ENCODE assay signal across 1 cellular context in the genomic region with DNA sequence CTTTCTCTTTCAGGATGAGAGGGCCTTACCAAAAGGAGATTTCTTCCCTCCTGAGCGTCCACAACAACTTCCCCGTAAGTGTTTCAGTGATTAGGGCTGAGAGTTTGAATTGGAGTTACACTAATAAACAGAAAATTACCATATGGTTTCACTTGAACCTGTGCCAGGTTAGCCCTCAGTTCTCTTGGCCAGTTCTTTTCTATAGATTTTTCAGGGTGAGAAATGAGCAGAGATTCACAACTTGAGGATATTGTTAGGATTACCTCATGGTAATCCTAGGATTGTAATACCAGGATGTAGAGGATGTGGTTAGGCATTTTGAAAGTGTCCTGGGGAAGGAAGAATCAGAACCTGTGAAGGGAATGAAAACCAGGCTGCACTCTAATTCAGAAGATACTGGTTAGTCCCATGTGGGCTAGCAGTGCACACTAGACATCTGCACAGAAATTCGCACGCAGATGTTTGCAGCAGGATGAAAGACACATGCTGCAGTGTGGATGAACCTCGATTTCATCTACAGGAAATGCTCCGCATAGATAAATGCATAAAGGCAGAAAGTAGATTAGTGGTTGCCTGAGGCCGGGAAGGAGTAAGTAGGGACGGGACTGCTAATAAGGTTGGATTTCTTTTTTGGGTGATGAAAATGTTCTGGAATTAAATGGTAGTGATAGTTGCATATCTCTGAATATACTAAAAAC.
TF ChIP-seq lines count a peak whose summit lies in the region.

No MANE protein-coding gene starts in this region.

TF ChIP-seq in WTC11, 78 proteins besides CTCF, POLR2A, EP300 and RAD21 (continued from another document):
- TF ChIP-seq, protein P1, sequence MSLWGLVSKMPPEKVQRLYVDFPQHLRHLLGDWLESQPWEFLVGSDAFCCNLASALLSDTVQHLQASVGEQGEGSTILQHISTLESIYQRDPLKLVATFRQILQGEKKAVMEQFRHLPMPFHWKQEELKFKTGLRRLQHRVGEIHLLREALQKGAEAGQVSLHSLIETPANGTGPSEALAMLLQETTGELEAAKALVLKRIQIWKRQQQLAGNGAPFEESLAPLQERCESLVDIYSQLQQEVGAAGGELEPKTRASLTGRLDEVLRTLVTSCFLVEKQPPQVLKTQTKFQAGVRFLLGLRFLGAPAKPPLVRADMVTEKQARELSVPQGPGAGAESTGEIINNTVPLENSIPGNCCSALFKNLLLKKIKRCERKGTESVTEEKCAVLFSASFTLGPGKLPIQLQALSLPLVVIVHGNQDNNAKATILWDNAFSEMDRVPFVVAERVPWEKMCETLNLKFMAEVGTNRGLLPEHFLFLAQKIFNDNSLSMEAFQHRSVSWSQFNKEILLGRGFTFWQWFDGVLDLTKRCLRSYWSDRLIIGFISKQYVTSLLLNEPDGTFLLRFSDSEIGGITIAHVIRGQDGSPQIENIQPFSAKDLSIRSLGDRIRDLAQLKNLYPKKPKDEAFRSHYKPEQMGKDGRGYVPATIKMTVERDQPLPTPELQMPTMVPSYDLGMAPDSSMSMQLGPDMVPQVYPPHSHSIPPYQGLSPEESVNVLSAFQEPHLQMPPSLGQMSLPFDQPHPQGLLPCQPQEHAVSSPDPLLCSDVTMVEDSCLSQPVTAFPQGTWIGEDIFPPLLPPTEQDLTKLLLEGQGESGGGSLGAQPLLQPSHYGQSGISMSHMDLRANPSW (CRISPR knock-in tag; conservative IDR thresholded peaks at IDR 0.05; ENCODE audit: low read depth) = no peak
- TF ChIP-seq OVOL2 (CRISPR knock-in tag; IDR thresholded peaks at IDR 0.05; ENCODE audit: borderline replicate concordance) = no peak
- no peak for TF ChIP-seq GTF2I (CRISPR knock-in tag; conservative IDR thresholded peaks at IDR 0.05)
- no peak for TF ChIP-seq ELF4 (CRISPR knock-in tag; IDR thresholded peaks at IDR 0.05; ENCODE audit: low read depth)
- TF ChIP-seq, protein P2, sequence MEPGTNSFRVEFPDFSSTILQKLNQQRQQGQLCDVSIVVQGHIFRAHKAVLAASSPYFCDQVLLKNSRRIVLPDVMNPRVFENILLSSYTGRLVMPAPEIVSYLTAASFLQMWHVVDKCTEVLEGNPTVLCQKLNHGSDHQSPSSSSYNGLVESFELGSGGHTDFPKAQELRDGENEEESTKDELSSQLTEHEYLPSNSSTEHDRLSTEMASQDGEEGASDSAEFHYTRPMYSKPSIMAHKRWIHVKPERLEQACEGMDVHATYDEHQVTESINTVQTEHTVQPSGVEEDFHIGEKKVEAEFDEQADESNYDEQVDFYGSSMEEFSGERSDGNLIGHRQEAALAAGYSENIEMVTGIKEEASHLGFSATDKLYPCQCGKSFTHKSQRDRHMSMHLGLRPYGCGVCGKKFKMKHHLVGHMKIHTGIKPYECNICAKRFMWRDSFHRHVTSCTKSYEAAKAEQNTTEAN (CRISPR knock-in tag; IDR thresholded peaks at IDR 0.05) = no peak
- TF ChIP-seq, protein P3, sequence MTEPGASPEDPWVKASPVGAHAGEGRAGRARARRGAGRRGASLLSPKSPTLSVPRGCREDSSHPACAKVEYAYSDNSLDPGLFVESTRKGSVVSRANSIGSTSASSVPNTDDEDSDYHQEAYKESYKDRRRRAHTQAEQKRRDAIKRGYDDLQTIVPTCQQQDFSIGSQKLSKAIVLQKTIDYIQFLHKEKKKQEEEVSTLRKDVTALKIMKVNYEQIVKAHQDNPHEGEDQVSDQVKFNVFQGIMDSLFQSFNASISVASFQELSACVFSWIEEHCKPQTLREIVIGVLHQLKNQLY (CRISPR knock-in tag; IDR thresholded peaks at IDR 0.05) = no peak
- TF ChIP-seq, protein P4, sequence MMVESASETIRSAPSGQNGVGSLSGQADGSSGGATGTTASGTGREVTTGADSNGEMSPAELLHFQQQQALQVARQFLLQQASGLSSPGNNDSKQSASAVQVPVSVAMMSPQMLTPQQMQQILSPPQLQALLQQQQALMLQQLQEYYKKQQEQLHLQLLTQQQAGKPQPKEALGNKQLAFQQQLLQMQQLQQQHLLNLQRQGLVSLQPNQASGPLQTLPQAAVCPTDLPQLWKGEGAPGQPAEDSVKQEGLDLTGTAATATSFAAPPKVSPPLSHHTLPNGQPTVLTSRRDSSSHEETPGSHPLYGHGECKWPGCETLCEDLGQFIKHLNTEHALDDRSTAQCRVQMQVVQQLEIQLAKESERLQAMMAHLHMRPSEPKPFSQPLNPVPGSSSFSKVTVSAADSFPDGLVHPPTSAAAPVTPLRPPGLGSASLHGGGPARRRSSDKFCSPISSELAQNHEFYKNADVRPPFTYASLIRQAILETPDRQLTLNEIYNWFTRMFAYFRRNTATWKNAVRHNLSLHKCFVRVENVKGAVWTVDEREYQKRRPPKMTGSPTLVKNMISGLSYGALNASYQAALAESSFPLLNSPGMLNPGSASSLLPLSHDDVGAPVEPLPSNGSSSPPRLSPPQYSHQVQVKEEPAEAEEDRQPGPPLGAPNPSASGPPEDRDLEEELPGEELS (CRISPR knock-in tag; IDR thresholded peaks at IDR 0.05) = no peak
- TF ChIP-seq ZNF423 (CRISPR knock-in tag; IDR thresholded peaks at IDR 0.05) = no peak
- TF ChIP-seq, protein P5, sequence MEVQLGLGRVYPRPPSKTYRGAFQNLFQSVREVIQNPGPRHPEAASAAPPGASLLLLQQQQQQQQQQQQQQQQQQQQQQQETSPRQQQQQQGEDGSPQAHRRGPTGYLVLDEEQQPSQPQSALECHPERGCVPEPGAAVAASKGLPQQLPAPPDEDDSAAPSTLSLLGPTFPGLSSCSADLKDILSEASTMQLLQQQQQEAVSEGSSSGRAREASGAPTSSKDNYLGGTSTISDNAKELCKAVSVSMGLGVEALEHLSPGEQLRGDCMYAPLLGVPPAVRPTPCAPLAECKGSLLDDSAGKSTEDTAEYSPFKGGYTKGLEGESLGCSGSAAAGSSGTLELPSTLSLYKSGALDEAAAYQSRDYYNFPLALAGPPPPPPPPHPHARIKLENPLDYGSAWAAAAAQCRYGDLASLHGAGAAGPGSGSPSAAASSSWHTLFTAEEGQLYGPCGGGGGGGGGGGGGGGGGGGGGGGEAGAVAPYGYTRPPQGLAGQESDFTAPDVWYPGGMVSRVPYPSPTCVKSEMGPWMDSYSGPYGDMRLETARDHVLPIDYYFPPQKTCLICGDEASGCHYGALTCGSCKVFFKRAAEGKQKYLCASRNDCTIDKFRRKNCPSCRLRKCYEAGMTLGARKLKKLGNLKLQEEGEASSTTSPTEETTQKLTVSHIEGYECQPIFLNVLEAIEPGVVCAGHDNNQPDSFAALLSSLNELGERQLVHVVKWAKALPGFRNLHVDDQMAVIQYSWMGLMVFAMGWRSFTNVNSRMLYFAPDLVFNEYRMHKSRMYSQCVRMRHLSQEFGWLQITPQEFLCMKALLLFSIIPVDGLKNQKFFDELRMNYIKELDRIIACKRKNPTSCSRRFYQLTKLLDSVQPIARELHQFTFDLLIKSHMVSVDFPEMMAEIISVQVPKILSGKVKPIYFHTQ (CRISPR knock-in tag; IDR thresholded peaks at IDR 0.05) = no peak
- TF ChIP-seq, protein P6, sequence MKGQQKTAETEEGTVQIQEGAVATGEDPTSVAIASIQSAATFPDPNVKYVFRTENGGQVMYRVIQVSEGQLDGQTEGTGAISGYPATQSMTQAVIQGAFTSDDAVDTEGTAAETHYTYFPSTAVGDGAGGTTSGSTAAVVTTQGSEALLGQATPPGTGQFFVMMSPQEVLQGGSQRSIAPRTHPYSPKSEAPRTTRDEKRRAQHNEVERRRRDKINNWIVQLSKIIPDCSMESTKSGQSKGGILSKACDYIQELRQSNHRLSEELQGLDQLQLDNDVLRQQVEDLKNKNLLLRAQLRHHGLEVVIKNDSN (CRISPR knock-in tag; IDR thresholded peaks at IDR 0.05) = no peak
